In genomic region chr1:223466156-223466555, GRCh38 we compare ENCODE assay signal across 21 cellular contexts.
DNase-seq lines count a peak whose midpoint lies in the region; ATAC-seq and TF ChIP-seq lines count a peak whose summit lies in the region.
"Had no signal": no experiment of that assay in that cellular context is flagged by ENCODE, and none has a peak within 500 bp of the region (broad histone marks: within the 10 kb centered on the region; RNA-seq: fewer than 3 reads in every experiment).

No MANE protein-coding gene starts in this region.

- no peak overlapping the region for H3K27ac Mint-ChIP-seq in immature natural killer cell
- no peak overlapping the region for H3K27ac Mint-ChIP-seq in T-cell
- H3K27ac Mint-ChIP-seq: CD14-positive monocyte; CD4-positive, alpha-beta T cell; CD8-positive, alpha-beta memory T cell had no signal

- CTCF ChIA-PET in T-cell (lab: Charles Lee), result no interaction called here

- DNase-seq in G401 (ENCODE audit: low spot score) (peak; percentile 95), NCI-H446 (lab: John Stamatoyannopoulos, UW) (peak; percentile 44 to 86), cerebellar nuclear complex (lab: John Stamatoyannopoulos, UW) (peak; percentile 43 to 60), immature natural killer cell (no peak), epidermal melanocyte (ENCODE audit: insufficient read length, low spot score) (no peak), coronary artery (ENCODE audit: low spot score) (no peak), T-cell (no peak)
- DNase-seq: 8988T; ACHN; AML-193; BE2C; Calu3; CD4-positive, alpha-beta T cell; CD8-positive, alpha-beta memory T cell; DMS53; DMS79 treated with DMSO at 0.1 percent for 48 hours; GOT3 had no signal

- H3K4me3 ChIP-seq in coronary artery, result no peak overlapping the region
- H3K4me3 ChIP-seq: A549; BLaER1 treated with 17β-estradiol and CSF1 and Interleukin-3, amounts not matched to agents 10 nM and 100 nM had no signal

- ATAC-seq in T-cell (replicated peaks in 1 of 4), result no peak
- ATAC-seq: A549, HCT116 had no signal

- no peak overlapping the region for H3K27ac ChIP-seq in coronary artery
- H3K27ac ChIP-seq: A549; BLaER1 treated with 17β-estradiol and CSF1 and Interleukin-3, amounts not matched to agents 10 nM and 100 nM had no signal

- in situ Hi-C loops in G401 (cut with HindIII; ENCODE audit: low sequenced_read_pairs), result no loop called here

- H3K27me3 Mint-ChIP-seq in immature natural killer cell (ENCODE audit: low read depth in 3 of 3) (peaks cover 0 to 8% (median 4%) of the 10 kb centered on the region in 3 donors), T-cell (no peaks in the 10 kb centered on the region)
- H3K27me3 Mint-ChIP-seq: CD4-positive, alpha-beta T cell had no signal

- H3K4me1 Mint-ChIP-seq in immature natural killer cell, result no peaks in the 10 kb centered on the region
- H3K4me1 Mint-ChIP-seq in T-cell, result no peaks in the 10 kb centered on the region
- H3K4me1 Mint-ChIP-seq: CD14-positive monocyte; CD8-positive, alpha-beta memory T cell had no signal

- TF ChIP-seq CTCF in coronary artery (IDR thresholded peaks at IDR 0.05), result no peak

- POLR2A ChIA-PET in T-cell (lab: Charles Lee), result interaction anchor here in 1 of 2 donors (0.7 kb wide), 1 partner anchor 12 kb away, joined by 4 read pairs; no protein-coding TSS in a partner anchor

- no peak overlapping the region for H3K4me3 Mint-ChIP-seq in immature natural killer cell
- H3K4me3 Mint-ChIP-seq in T-cell, result no peak overlapping the region
- H3K4me3 Mint-ChIP-seq: CD14-positive monocyte; CD4-positive, alpha-beta T cell; CD8-positive, alpha-beta memory T cell had no signal

- no peaks in the 10 kb centered on the region for H3K36me3 Mint-ChIP-seq in immature natural killer cell
- H3K36me3 Mint-ChIP-seq in T-cell, result no peaks in the 10 kb centered on the region
- H3K36me3 Mint-ChIP-seq: CD14-positive monocyte; CD8-positive, alpha-beta memory T cell had no signal

- H3K9me3 Mint-ChIP-seq in immature natural killer cell (peaks cover 0 to 4% (median 0%) of the 10 kb centered on the region in 6 donors), T-cell (no peaks in the 10 kb centered on the region)
- H3K9me3 Mint-ChIP-seq: CD4-positive, alpha-beta T cell; CD8-positive, alpha-beta memory T cell had no signal

Comparison
In these comparisons a context has a peak if more than half of its experiments do, and no peak if none do; other contexts are left out.
1. DNase-seq: peak in G401 (single experiment), NCI-H446 (2 of 2) and cerebellar nuclear complex (2 of 2); none in immature natural killer cell (0 of 3), epidermal melanocyte (single experiment), coronary artery (single experiment) and T-cell (0 of 34).